In genomic region chr3:49566312-49566711, GRCh38 we compare ENCODE assay signal across 14 cellular contexts. TPM values are rescaled to one million over a fixed set of nuclear protein-coding genes. Genes with fewer than 3 reads are reported as not detected.
DNase-seq lines count a peak whose midpoint lies in the region; ATAC-seq and TF ChIP-seq lines count a peak whose summit lies in the region.
"Had no signal": no experiment of that assay in that cellular context is flagged by ENCODE, and none has a peak within 500 bp of the region (broad histone marks: within the 10 kb centered on the region; RNA-seq: fewer than 3 reads in every experiment).

No MANE protein-coding gene starts in this region.

- peak; percentile 46; the same call in 1 of the 2 replicates for ATAC-seq in WTC11
- ATAC-seq in left lobe of liver: peak; percentile 21
- ATAC-seq in activated T-cell treated with anti-CD3 and anti-CD28 coated beads, Interleukin-2, amount 50 U/mL, for 72 hours (replicated peaks in 1 of 2): no peak
- ATAC-seq in HG02938 (IDR thresholded peaks at IDR 0.05; ENCODE audit: unreplicated experiment): no peak

- POLR2A ChIA-PET in HEK293 (lab: Yijun Ruan, JAX) (interaction anchor here (0.6 to 1.0 kb wide), 2 partner anchors 111 to 126 kb away, joined by 3 to 5 read pairs; no protein-coding TSS in a partner anchor), WTC11 (lab: Charles Lee) (no interaction called here)

- intact Hi-C loops in activated naive CD4-positive, alpha-beta T cell treated with anti-CD3 and anti-CD28 coated beads for 36 hours (cut with micrococcal nuclease): loop anchor here (1.0 kb wide), 1 partner anchor 105 kb away; no protein-coding TSS in a partner anchor

- H3K4me1 ChIP-seq in HEK293 (ENCODE audit: control insufficient read depth, insufficient read depth, low read length): no peaks in the 10 kb centered on the region
- H3K4me1 ChIP-seq: vagina had no signal

- H3K9me3 ChIP-seq in HEK293 (ENCODE audit: control insufficient read depth, insufficient read depth, low read depth, low read length): no peaks in the 10 kb centered on the region
- H3K9me3 ChIP-seq: vagina had no signal

- no peak for DNase-seq in WTC11 (ENCODE audit: low spot score)
- DNase-seq in left lobe of liver (ENCODE audit: low spot score): no peak
- no peak for DNase-seq in activated T-cell treated with anti-CD3 and anti-CD28 coated beads, Interleukin-2, amount 50 U/mL, for 72 hours
- no peak for DNase-seq in dermis blood vessel endothelial cell
- no peak for DNase-seq in activated naive CD4-positive, alpha-beta T cell treated with anti-CD3 and anti-CD28 coated beads for 36 hours
- DNase-seq: activated T-cell treated with anti-CD3 and anti-CD28 coated beads, Interleukin-2, amount 50 U/mL, for 48 hours; erythroblast; islet precursor cell; NCI-H2029; RPMI8226 had no signal

- H3K27ac ChIP-seq in C4-2B: no peak overlapping the region
- no peak overlapping the region for H3K27ac ChIP-seq in HEK293 (ENCODE audit: extremely low read depth, low read depth, low read length)
- H3K27ac ChIP-seq: vagina had no signal

- no peaks in the 10 kb centered on the region for H3K36me3 Mint-ChIP-seq in WTC11
- H3K36me3 Mint-ChIP-seq in activated T-cell treated with anti-CD3 and anti-CD28 coated beads, Interleukin-2, amount 50 U/mL, for 72 hours (ENCODE audit: insufficient read depth in 2 of 2): no peaks in the 10 kb centered on the region
- no peaks in the 10 kb centered on the region for H3K36me3 Mint-ChIP-seq in activated naive CD4-positive, alpha-beta T cell treated with anti-CD3 and anti-CD28 coated beads for 36 hours (ENCODE audit: low read depth)

- no peaks in the 10 kb centered on the region for H3K36me3 ChIP-seq in HEK293 (ENCODE audit: control insufficient read depth in 2 of 2, insufficient read depth in 1 of 2, low read length in 2 of 2)
- H3K36me3 ChIP-seq: vagina had no signal

- H3K27me3 Mint-ChIP-seq in WTC11 (ENCODE audit: low read depth): no peaks in the 10 kb centered on the region
- H3K27me3 Mint-ChIP-seq in activated T-cell treated with anti-CD3 and anti-CD28 coated beads, Interleukin-2, amount 50 U/mL, for 72 hours (ENCODE audit: low read depth): no peaks in the 10 kb centered on the region
- no peaks in the 10 kb centered on the region for H3K27me3 Mint-ChIP-seq in activated naive CD4-positive, alpha-beta T cell treated with anti-CD3 and anti-CD28 coated beads for 36 hours (ENCODE audit: low read depth)

- TF ChIP-seq CTCF in C4-2B (conservative IDR thresholded peaks at IDR 0.05) (peak; percentile 29), HEK293 (tag by site-specific recombination; IDR thresholded peaks at IDR 0.05) (no peak), WTC11 (IDR thresholded peaks at IDR 0.05) (no peak)

- no peak overlapping the region for H3K4me3 ChIP-seq in HEK293 (ENCODE audit: low read depth, low read length)
- H3K4me3 ChIP-seq: vagina had no signal

- H3K9me3 Mint-ChIP-seq in WTC11: no peaks in the 10 kb centered on the region
- H3K9me3 Mint-ChIP-seq in activated T-cell treated with anti-CD3 and anti-CD28 coated beads, Interleukin-2, amount 50 U/mL, for 72 hours: no peaks in the 10 kb centered on the region
- H3K9me3 Mint-ChIP-seq in activated naive CD4-positive, alpha-beta T cell treated with anti-CD3 and anti-CD28 coated beads for 36 hours: no peaks in the 10 kb centered on the region

- CTCF ChIA-PET in HEK293 (lab: Yijun Ruan, JAX) (interaction anchor here (0.6 to 1.9 kb wide), 9 partner anchors 27 to 259 kb away, joined by 3 to 21 read pairs (median 4); no protein-coding TSS in a partner anchor), WTC11 (lab: Charles Lee) (interaction anchor here (0.6 to 4.7 kb wide), 7 partner anchors 11 to 134 kb away, joined by 3 to 44 read pairs (median 5); no protein-coding TSS in a partner anchor)
- CTCF ChIA-PET in activated naive CD4-positive, alpha-beta T cell treated with anti-CD3 and anti-CD28 coated beads for 36 hours (lab: Charles Lee): interaction anchor here (0.6 to 2.2 kb wide), 5 partner anchors 14 to 37 kb away, joined by 3 to 7 read pairs (median 3); no protein-coding TSS in a partner anchor

- H3K4me1 Mint-ChIP-seq in WTC11: peaks cover 16% of the 10 kb centered on the region
- no peaks in the 10 kb centered on the region for H3K4me1 Mint-ChIP-seq in activated T-cell treated with anti-CD3 and anti-CD28 coated beads, Interleukin-2, amount 50 U/mL, for 72 hours (ENCODE audit: low read depth)
- no peaks in the 10 kb centered on the region for H3K4me1 Mint-ChIP-seq in activated naive CD4-positive, alpha-beta T cell treated with anti-CD3 and anti-CD28 coated beads for 36 hours (ENCODE audit: low read depth)

- H3K27ac Mint-ChIP-seq in WTC11: no peak overlapping the region
- H3K27ac Mint-ChIP-seq in activated T-cell treated with anti-CD3 and anti-CD28 coated beads, Interleukin-2, amount 50 U/mL, for 72 hours: no peak overlapping the region
- no peak overlapping the region for H3K27ac Mint-ChIP-seq in activated naive CD4-positive, alpha-beta T cell treated with anti-CD3 and anti-CD28 coated beads for 36 hours

- no peak overlapping the region for H3K4me3 Mint-ChIP-seq in WTC11
- no peak overlapping the region for H3K4me3 Mint-ChIP-seq in activated T-cell treated with anti-CD3 and anti-CD28 coated beads, Interleukin-2, amount 50 U/mL, for 72 hours
- no peak overlapping the region for H3K4me3 Mint-ChIP-seq in activated naive CD4-positive, alpha-beta T cell treated with anti-CD3 and anti-CD28 coated beads for 36 hours

TF ChIP-seq in HEK293, 187 proteins besides CTCF, POLR2A, EP300 and RAD21:
- TF ChIP-seq ZNF248 (tag by site-specific recombination; IDR thresholded peaks at IDR 0.05) (no peak), ZNF121 (tag by site-specific recombination; IDR thresholded peaks at IDR 0.05) (peak; percentile 47; the same call in 1 of the 2 replicates), ZNF776 (tag by site-specific recombination; IDR thresholded peaks at IDR 0.05; ENCODE audit: borderline replicate concordance) (no peak)

TF ChIP-seq in WTC11, 78 proteins besides CTCF, POLR2A, EP300 and RAD21:
- TF ChIP-seq ZNF121 (CRISPR knock-in tag; IDR thresholded peaks at IDR 0.05) (peak; percentile 82), GTF2I (CRISPR knock-in tag; conservative IDR thresholded peaks at IDR 0.05) (peak; percentile 65; the same call in 1 of the 2 replicates), FOXK1 (CRISPR knock-in tag; IDR thresholded peaks at IDR 0.05) (no peak), MAX (CRISPR knock-in tag; IDR thresholded peaks at IDR 0.05) (no peak)
TF ChIP-seq in WTC11: peak in this region for 2.

RNA-seq across cellular contexts. Expression of gene BSN, which starts 12.0 kb away (rescaled TPM):
- total RNA-seq in WTC11 (2021): 1.7 to 2.8 TPM (median 2.4 TPM) in 3 replicates
- 0.73 TPM for total RNA-seq in left lobe of liver
- total RNA-seq in activated T-cell treated with anti-CD3 and anti-CD28 coated beads, Interleukin-2, amount 50 U/mL, for 72 hours: under 1 TPM; 0.17 to 0.21 TPM
- total RNA-seq in dermis blood vessel endothelial cell: under 0.01 and 0.05 TPM in 2 replicates
- under 1 TPM; 0.12 to 0.20 TPM for total RNA-seq in activated naive CD4-positive, alpha-beta T cell treated with anti-CD3 and anti-CD28 coated beads for 36 hours

Comparison
In these comparisons a context has a peak if more than half of its experiments do, and no peak if none do; other contexts are left out.
1. ATAC-seq: peak in WTC11 (single experiment) and left lobe of liver (single experiment); none in activated T-cell treated with anti-CD3 and anti-CD28 coated beads, Interleukin-2, amount 50 U/mL, for 72 hours (0 of 2) and HG02938 (single experiment).